In genomic region chr7:34757570-34758110, GRCh38 we compare ENCODE assay signal across 20 cellular contexts.
DNase-seq lines count a peak whose midpoint lies in the region; ATAC-seq and TF ChIP-seq lines count a peak whose summit lies in the region.
"Had no signal": no experiment of that assay in that cellular context is flagged by ENCODE, and none has a peak within 500 bp of the region (broad histone marks: within the 10 kb centered on the region; RNA-seq: fewer than 3 reads in every experiment).

No MANE protein-coding gene starts in this region.

- H4K20me1 ChIP-seq in KMS-11 (ENCODE audit: insufficient read depth) = no peaks in the 10 kb centered on the region
- H4K20me1 ChIP-seq: BLaER1 had no signal

- no peaks in the 10 kb centered on the region for H3K27me3 ChIP-seq in KMS-11 (ENCODE audit: insufficient read depth, low read depth)
- H3K27me3 ChIP-seq: BLaER1 had no signal

- DNase-seq in epidermal melanocyte (ENCODE audit: insufficient read length, low spot score) (no peak), OCI-M2 (lab: John Stamatoyannopoulos, UW; ENCODE audit: unreplicated experiment) (no peak), NCI-H2029 treated with DMSO at 0.1 percent for 48 hours (lab: John Stamatoyannopoulos, UW) (no peak), NCI-H774 (lab: John Stamatoyannopoulos, UW) (no peak)
- DNase-seq: Calu3; CD4-positive, alpha-beta memory T cell; HCEC 1CT; NCI-H187 treated with DMSO at 0.1 percent for 48 hours; NCI-H2171; NCI-H446 treated with DMSO at 0.1 percent for 48 hours; NK-92 treated with Interleukin-12 subunit alpha and Interleukin-12 subunit beta, amount 100 ng/mL, for 24 hours; Right ventricle myocardium superior; SK-N-SH had no signal

- no peaks in the 10 kb centered on the region for H3K9me3 Mint-ChIP-seq in nephron
- H3K9me3 Mint-ChIP-seq: GM23338; T-helper 2 cell treated with Interferon-gamma antibody and Interleukin-4, amounts not matched to agents 5 μg/mL and 100 μg/mL, for 36 hours had no signal

- H3K79me2 ChIP-seq in KMS-11 (ENCODE audit: insufficient read depth, low read depth) = no peaks in the 10 kb centered on the region

- no peaks in the 10 kb centered on the region for H3K4me1 Mint-ChIP-seq in nephron

- no peaks in the 10 kb centered on the region for H3K36me3 Mint-ChIP-seq in nephron (ENCODE audit: low read depth)
- H3K36me3 Mint-ChIP-seq: CD4-positive, alpha-beta memory T cell had no signal

- H3K36me3 ChIP-seq in KMS-11 (ENCODE audit: insufficient read depth) = no peaks in the 10 kb centered on the region
- H3K36me3 ChIP-seq: BLaER1 had no signal

- no peaks in the 10 kb centered on the region for H3K27me3 Mint-ChIP-seq in nephron (ENCODE audit: low read depth)

- TF ChIP-seq CTCF in KMS-11 (conservative IDR thresholded peaks at IDR 0.05; ENCODE audit: low read depth, low read length) = no peak
- no peak for TF ChIP-seq CTCF in nephron (IDR thresholded peaks at IDR 0.05; ENCODE audit: unreplicated experiment in 3 of 3)

- no peak overlapping the region; the same call in 1 of the 2 replicates for H2AFZ ChIP-seq in KMS-11 (ENCODE audit: low read depth)
- H2AFZ ChIP-seq: GM23338 had no signal

- peaks cover 75% of the 10 kb centered on the region for H3K4me1 ChIP-seq in KMS-11 (ENCODE audit: low read depth, poor library complexity, severe bottlenecking)
- H3K4me1 ChIP-seq: BLaER1 had no signal

- H3K4me2 ChIP-seq in KMS-11 = peak overlapping the region; percentile 6; the same call in 1 of the 2 replicates
- H3K4me2 ChIP-seq: BLaER1, GM23338, SK-N-SH had no signal

- peak overlapping the region in 2 of 3 experiments; percentile 15 to 92 for H3K27ac Mint-ChIP-seq in nephron
- H3K27ac Mint-ChIP-seq: CD4-positive, alpha-beta memory T cell; GM23338; T-helper 2 cell treated with Interferon-gamma antibody and Interleukin-4, amounts not matched to agents 5 μg/mL and 100 μg/mL, for 36 hours had no signal

- no peak overlapping the region for H3K4me3 ChIP-seq in KMS-11 (IDR thresholded peaks at IDR 0.05; ENCODE audit: insufficient read depth, low read depth, low read length)
- H3K4me3 ChIP-seq: BLaER1, GM23338 had no signal

- H3K4me3 Mint-ChIP-seq in nephron = peak overlapping the region in 1 of 3 experiments; percentile 33
- H3K4me3 Mint-ChIP-seq: CD4-positive, alpha-beta memory T cell; GM23338; T-helper 2 cell treated with Interferon-gamma antibody and Interleukin-4, amounts not matched to agents 5 μg/mL and 100 μg/mL, for 36 hours had no signal

- ATAC-seq in GM18517 (IDR thresholded peaks at IDR 0.05; ENCODE audit: unreplicated experiment) (peak; percentile 7), GM19395 (IDR thresholded peaks at IDR 0.05; ENCODE audit: unreplicated experiment) (peak; percentile 2)
- ATAC-seq: GM23338 had no signal

- no peak overlapping the region for H3K27ac ChIP-seq in KMS-11
- H3K27ac ChIP-seq: BLaER1 had no signal

- no peak overlapping the region for H3K9ac ChIP-seq in KMS-11
- H3K9ac ChIP-seq: BLaER1, SK-N-SH had no signal
